Comparison of ENCODE assay signal across 8 cellular contexts in the genomic region with DNA sequence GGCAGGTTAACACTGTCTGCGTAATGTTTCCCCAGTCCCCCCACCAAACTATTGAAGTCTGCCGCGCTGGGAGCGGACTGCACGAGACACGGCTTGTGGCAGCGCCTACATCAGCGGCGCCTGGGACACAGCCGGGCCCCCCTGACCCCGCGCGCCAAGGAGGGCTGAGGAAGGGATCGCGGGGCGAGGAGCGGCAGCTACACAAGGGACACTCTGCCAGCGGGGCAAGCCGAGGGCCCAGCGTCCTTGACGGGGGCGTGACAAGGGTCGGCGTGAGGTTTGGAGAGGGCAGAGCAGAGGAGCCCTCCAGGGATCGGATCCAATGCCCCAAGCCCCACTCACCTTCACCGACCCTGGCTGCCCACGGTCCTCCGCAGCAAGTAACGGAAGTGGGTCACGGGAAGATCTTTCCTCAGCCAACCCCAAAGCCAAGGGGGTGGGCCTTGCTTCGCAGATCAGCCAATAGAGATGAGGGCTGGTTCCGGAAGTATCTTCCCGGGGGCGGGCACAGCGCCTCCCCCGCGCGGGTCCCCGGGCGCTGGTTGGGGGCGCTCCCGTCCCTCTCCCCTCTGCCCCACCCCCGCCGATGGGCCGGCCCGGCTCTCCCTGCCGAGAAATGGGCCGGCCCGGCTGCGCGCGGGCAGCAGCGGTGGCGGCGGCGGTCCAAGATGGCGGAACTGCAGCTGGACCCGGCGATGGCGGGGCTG. TPM values are rescaled to one million over a fixed set of nuclear protein-coding genes. Genes with fewer than 3 reads are reported as not detected.
A peak's percentile ranks its signal among the peaks of the same experiment; 100 is the strongest.
DNase-seq lines count a peak whose midpoint lies in the region; ATAC-seq and TF ChIP-seq lines count a peak whose summit lies in the region.

A gene (minus strand): TSS at position 387 of the 707 bp plus-strand sequence. CDS start 4,319 bp downstream, outside the sequence.
A gene with protein sequence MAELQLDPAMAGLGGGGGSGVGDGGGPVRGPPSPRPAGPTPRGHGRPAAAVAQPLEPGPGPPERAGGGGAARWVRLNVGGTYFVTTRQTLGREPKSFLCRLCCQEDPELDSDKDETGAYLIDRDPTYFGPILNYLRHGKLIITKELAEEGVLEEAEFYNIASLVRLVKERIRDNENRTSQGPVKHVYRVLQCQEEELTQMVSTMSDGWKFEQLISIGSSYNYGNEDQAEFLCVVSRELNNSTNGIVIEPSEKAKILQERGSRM (plus strand): TSS at position 643 of the 707 bp plus-strand sequence. CDS start 26 bp downstream, at position 669.

- H3K27ac ChIP-seq in A673 (ENCODE audit: low read depth, low read length, poor library complexity, severe bottlenecking) (peak within 1 kb of the TSS; percentile 84), VCaP (peak within 1 kb of the TSS; percentile 88), breast epithelium (peak within 1 kb of the TSS; percentile 94 to 99), iPS-20b (ENCODE audit: low read length) (peak within 1 kb of the TSS; percentile 94), skin epidermis (peak within 1 kb of the TSS; percentile 71 to 99 (median 92))

- peak within 1 kb of the TSS; percentile 95 for H3K9ac ChIP-seq in iPS-20b (ENCODE audit: low read depth, low read length)

- peak within 1 kb of the TSS; percentile 90 for H3K4me3 ChIP-seq in A673 (ENCODE audit: low read depth, low read length, poor library complexity, severe bottlenecking)
- peak within 1 kb of the TSS; percentile 58 to 97 (median 95) for H3K4me3 ChIP-seq in breast epithelium
- peak within 1 kb of the TSS; percentile 93 for H3K4me3 ChIP-seq in iPS-20b (ENCODE audit: low read length)
- peak within 1 kb of the TSS; percentile 67 to 96 (median 82) for H3K4me3 ChIP-seq in skin epidermis

- H3K27me3 ChIP-seq in A673 (replicated peaks; ENCODE audit: insufficient read depth, low read depth, low read length, poor library complexity) (no peaks in the 10 kb centered on the region), breast epithelium (no peaks in the 10 kb centered on the region), iPS-20b (ENCODE audit: insufficient read depth, low read length) (no peaks in the 10 kb centered on the region)

- no peak for TF ChIP-seq CTCF in A673 (conservative IDR thresholded peaks at IDR 0.05; ENCODE audit: low read depth, low read length)
- TF ChIP-seq CTCF in VCaP (conservative IDR thresholded peaks at IDR 0.05) = no peak
- no peak for TF ChIP-seq CTCF in breast epithelium (IDR thresholded peaks at IDR 0.05)

- peak; percentile 95 for ATAC-seq in GM18868 (IDR thresholded peaks at IDR 0.05; ENCODE audit: unreplicated experiment)
- peak; percentile 92 for ATAC-seq in HG03108 (IDR thresholded peaks at IDR 0.05; ENCODE audit: unreplicated experiment)

- H3K36me3 ChIP-seq in A673 (ENCODE audit: insufficient read depth, low read length, poor library complexity, severe bottlenecking) (peaks cover 20% of the 10 kb centered on the region), breast epithelium (no peaks in the 10 kb centered on the region), iPS-20b (ENCODE audit: insufficient read depth, low read depth, low read length) (peaks cover 38% of the 10 kb centered on the region)

- CTCF ChIA-PET in A673 (lab: Charles Lee) = no interaction called here

- H3K9me3 ChIP-seq in A673 (ENCODE audit: low read depth, low read length, poor library complexity, severe bottlenecking) (no peaks in the 10 kb centered on the region), breast epithelium (no peaks in the 10 kb centered on the region), iPS-20b (ENCODE audit: insufficient read depth, low read depth, low read length) (no peaks in the 10 kb centered on the region)

- TF ChIP-seq POLR2A in breast epithelium (IDR thresholded peaks at IDR 0.05) = peak; percentile 88

- intact Hi-C loops in A673 (cut with micrococcal nuclease; ENCODE audit: unreplicated experiment) (no loop called here), breast epithelium (cut with DNase I; ENCODE audit: low total_unique reads) (no loop called here)

- POLR2A ChIA-PET in A673 (lab: Charles Lee; ENCODE audit: low non-redundant PET) = no interaction called here

- DNase-seq in A673 (ENCODE audit: low spot score) (peak; percentile 98), NCI-H2196 (lab: John Stamatoyannopoulos, UW; ENCODE audit: unreplicated experiment) (peak; percentile 95), breast epithelium (ENCODE audit: low spot score in 2 of 2) (peak; percentile 96 to 97)

- no TSS peak for BruUV-seq in A673 (replicated peaks; lab: Mats Ljungman, UMichigan)

- H3K4me1 ChIP-seq in A673 (ENCODE audit: insufficient read depth, low read length, poor library complexity, severe bottlenecking) (peaks cover 9% of the 10 kb centered on the region), breast epithelium (peaks cover 0 to 12% of the 10 kb centered on the region in 2 donors), iPS-20b (ENCODE audit: insufficient read depth, low read length) (peaks cover 27% of the 10 kb centered on the region; the same call in 1 of the 2 replicates)

RNA-seq across cellular contexts. Expression of the first gene that starts in this region (rescaled TPM):
- 291 and 311 TPM in 2 replicates for total RNA-seq in A673 (2021)
- total RNA-seq in breast epithelium = 100 to 1,000 TPM; 190 to 268 (median 222) TPM

RNA-seq across cellular contexts. Expression of the second gene that starts in this region (rescaled TPM):
- 25.6 and 25.7 TPM in 2 replicates for total RNA-seq in A673 (2021)
- 10 to 100 TPM; 23.5 to 28.4 (median 24.6) TPM for total RNA-seq in breast epithelium

Comparison
In these comparisons a context has a peak if more than half of its experiments do, and no peak if none do; other contexts are left out.
1. Peak in every context shown above with its lines: DNase-seq, ATAC-seq, H3K4me3 ChIP-seq and H3K27ac ChIP-seq.